Comparison of ENCODE assay signal across 19 cellular contexts in genomic region chr6:149397384-149397783, GRCh38. TPM values are rescaled to one million over a fixed set of nuclear protein-coding genes. Genes with fewer than 3 reads are reported as not detected.
DNase-seq lines count a peak whose midpoint lies in the region; ATAC-seq and TF ChIP-seq lines count a peak whose summit lies in the region.
"Had no signal": no experiment of that assay in that cellular context is flagged by ENCODE, and none has a peak within 500 bp of the region (broad histone marks: within the 10 kb centered on the region; RNA-seq: fewer than 3 reads in every experiment).

No MANE protein-coding gene starts in this region.

- no peak for ATAC-seq in activated T-cell treated with anti-CD3 and anti-CD28 coated beads, Interleukin-2, amount 50 U/mL, for 72 hours (replicated peaks in 1 of 2)
- ATAC-seq in activated T-cell treated with anti-CD3 and anti-CD28 coated beads, Interleukin-2, amount 50 U/mL, for 4 hours = no peak
- no peak for ATAC-seq in CD4-positive, alpha-beta T cell (ENCODE audit: poor library complexity)
- no peak for ATAC-seq in CD8-positive, alpha-beta T cell
- ATAC-seq: GM23338 had no signal

- H3K27me3 Mint-ChIP-seq in activated T-cell treated with anti-CD3 and anti-CD28 coated beads, Interleukin-2, amount 50 U/mL, for 72 hours (ENCODE audit: low read depth) = no peaks in the 10 kb centered on the region
- H3K27me3 Mint-ChIP-seq in activated T-cell treated with anti-CD3 and anti-CD28 coated beads, Interleukin-2, amount 50 U/mL, for 4 hours (ENCODE audit: low read depth) = no peaks in the 10 kb centered on the region
- no peaks in the 10 kb centered on the region for H3K27me3 Mint-ChIP-seq in CD4-positive, alpha-beta T cell
- H3K27me3 Mint-ChIP-seq in CD8-positive, alpha-beta T cell (ENCODE audit: low read depth) = no peaks in the 10 kb centered on the region
- H3K27me3 Mint-ChIP-seq in activated T-helper 1 cell treated with anti-CD3 and anti-CD28 coated beads, Interleukin-12 subunit alpha, Interleukin-12 subunit beta, Interleukin-2, Interleukin-4 antibody, amounts not matched to agents 30 ng/mL and 10 ng/mL and 1 ng/mL, durations not matched to agents 14 hours and 24 hours and 36 hours (ENCODE audit: insufficient read depth) = no peaks in the 10 kb centered on the region
- H3K27me3 Mint-ChIP-seq: CD4-positive, CD25-positive, alpha-beta regulatory T cell had no signal

- peaks cover 23% of the 10 kb centered on the region for H3K36me3 ChIP-seq in CD8-positive, alpha-beta T cell (ENCODE audit: insufficient read depth, low read length)
- H3K36me3 ChIP-seq in tibial artery = peaks cover 20 to 32% (median 24%) of the 10 kb centered on the region in 3 donors

- CTCF ChIA-PET in CD4-positive, alpha-beta T cell (lab: Charles Lee) = no interaction called here
- CTCF ChIA-PET in CD8-positive, alpha-beta T cell (lab: Charles Lee) = interaction anchor here (0.9 kb wide), 1 partner anchor 34 kb away, joined by 3 read pairs; no protein-coding TSS in a partner anchor

- no peak overlapping the region for H3K27ac ChIP-seq in CD4-positive, alpha-beta T cell (ENCODE audit: low read depth, low read length)
- H3K27ac ChIP-seq in CD8-positive, alpha-beta T cell (ENCODE audit: low read depth, low read length) = no peak overlapping the region
- H3K27ac ChIP-seq in tibial artery = no peak overlapping the region
- H3K27ac ChIP-seq: HL-60 had no signal

- no peaks in the 10 kb centered on the region for H3K27me3 ChIP-seq in CD4-positive, alpha-beta T cell (ENCODE audit: control insufficient read depth, insufficient read depth, low read length)
- H3K27me3 ChIP-seq in CD8-positive, alpha-beta T cell (ENCODE audit: insufficient read depth, low read length) = no peaks in the 10 kb centered on the region
- no peaks in the 10 kb centered on the region for H3K27me3 ChIP-seq in tibial artery
- H3K27me3 ChIP-seq: BE2C had no signal

- TF ChIP-seq CTCF in CD4-positive, alpha-beta T cell (IDR thresholded peaks at IDR 0.05) = no peak
- no peak for TF ChIP-seq CTCF in CD8-positive, alpha-beta T cell (IDR thresholded peaks at IDR 0.05)
- no peak for TF ChIP-seq CTCF in tibial artery (IDR thresholded peaks at IDR 0.05)

- intact Hi-C loops in CD4-positive, alpha-beta T cell (cut with DNase I, micrococcal nuclease) = loop anchor here in 1 of 2 experiments (2.0 kb wide), 1 partner anchor 53 kb away; no protein-coding TSS in a partner anchor
- intact Hi-C loops in CD8-positive, alpha-beta T cell (cut with DNase I, micrococcal nuclease) = loop anchor here in 1 of 2 experiments (2.0 kb wide), 1 partner anchor 17 kb away; no protein-coding TSS in a partner anchor
- intact Hi-C loops in activated T-helper 1 cell treated with anti-CD3 and anti-CD28 coated beads, Interleukin-12 subunit alpha, Interleukin-12 subunit beta, Interleukin-2, Interleukin-4 antibody, amounts not matched to agents 30 ng/mL and 10 ng/mL and 1 ng/mL, durations not matched to agents 14 hours and 24 hours and 36 hours (cut with micrococcal nuclease) = no loop called here
- intact Hi-C loops in tibial artery (cut with DNase I; ENCODE audit: low total_unique reads) = no loop called here

- H3K4me3 Mint-ChIP-seq in activated T-cell treated with anti-CD3 and anti-CD28 coated beads, Interleukin-2, amount 50 U/mL, for 72 hours = no peak overlapping the region
- no peak overlapping the region for H3K4me3 Mint-ChIP-seq in activated T-cell treated with anti-CD3 and anti-CD28 coated beads, Interleukin-2, amount 50 U/mL, for 4 hours
- H3K4me3 Mint-ChIP-seq in CD4-positive, alpha-beta T cell = no peak overlapping the region
- H3K4me3 Mint-ChIP-seq in CD8-positive, alpha-beta T cell = no peak overlapping the region
- no peak overlapping the region for H3K4me3 Mint-ChIP-seq in activated T-helper 1 cell treated with anti-CD3 and anti-CD28 coated beads, Interleukin-12 subunit alpha, Interleukin-12 subunit beta, Interleukin-2, Interleukin-4 antibody, amounts not matched to agents 30 ng/mL and 10 ng/mL and 1 ng/mL, durations not matched to agents 14 hours and 24 hours and 36 hours
- H3K4me3 Mint-ChIP-seq: GM23338 had no signal

- POLR2A ChIA-PET in CD4-positive, alpha-beta T cell (lab: Charles Lee) = interaction anchor here (0.6 to 1.1 kb wide), 2 partner anchors 31 to 134 kb away, joined by 3 to 4 read pairs; no protein-coding TSS in a partner anchor
- POLR2A ChIA-PET in CD8-positive, alpha-beta T cell (lab: Charles Lee) = interaction anchor here (0.5 to 1.6 kb wide), 5 partner anchors 31 to 1589 kb away, joined by 3 to 5 read pairs (median 3); no protein-coding TSS in a partner anchor

- H3K27ac Mint-ChIP-seq in activated T-cell treated with anti-CD3 and anti-CD28 coated beads, Interleukin-2, amount 50 U/mL, for 72 hours = peak overlapping the region; percentile 80
- peak overlapping the region; percentile 42 for H3K27ac Mint-ChIP-seq in CD4-positive, alpha-beta T cell
- H3K27ac Mint-ChIP-seq in CD8-positive, alpha-beta T cell = peak overlapping the region; percentile 27
- peak overlapping the region; percentile 44 for H3K27ac Mint-ChIP-seq in activated T-helper 1 cell treated with anti-CD3 and anti-CD28 coated beads, Interleukin-12 subunit alpha, Interleukin-12 subunit beta, Interleukin-2, Interleukin-4 antibody, amounts not matched to agents 30 ng/mL and 10 ng/mL and 1 ng/mL, durations not matched to agents 14 hours and 24 hours and 36 hours
- H3K27ac Mint-ChIP-seq: GM23338 had no signal

- no peak for DNase-seq in activated T-cell treated with anti-CD3 and anti-CD28 coated beads, Interleukin-2, amount 50 U/mL, for 72 hours
- no peak for DNase-seq in activated T-cell treated with anti-CD3 and anti-CD28 coated beads, Interleukin-2, amount 50 U/mL, for 4 hours
- DNase-seq in CD4-positive, alpha-beta T cell = no peak
- DNase-seq in CD8-positive, alpha-beta T cell = no peak
- no peak for DNase-seq in activated T-helper 1 cell treated with anti-CD3 and anti-CD28 coated beads, Interleukin-12 subunit alpha, Interleukin-12 subunit beta, Interleukin-2, Interleukin-4 antibody, amounts not matched to agents 30 ng/mL and 10 ng/mL and 1 ng/mL, durations not matched to agents 14 hours and 24 hours and 36 hours (ENCODE audit: low spot score)
- no peak for DNase-seq in tibial artery
- no peak for DNase-seq in germinal center (ENCODE audit: low spot score)
- DNase-seq in NCI-H82 treated with DMSO at 0.1 percent for 48 hours (lab: John Stamatoyannopoulos, UW; ENCODE audit: unreplicated experiment) = no peak
- DNase-seq: ACHN; BE2C; C1 segment of cervical spinal cord; CD4-positive, CD25-positive, alpha-beta regulatory T cell; DMS153; DMS79; GDM1; HCEC 1CT; IMR-90 had no signal

- H3K4me1 Mint-ChIP-seq in activated T-cell treated with anti-CD3 and anti-CD28 coated beads, Interleukin-2, amount 50 U/mL, for 72 hours (ENCODE audit: low read depth) = peaks cover 36% of the 10 kb centered on the region
- H3K4me1 Mint-ChIP-seq in activated T-cell treated with anti-CD3 and anti-CD28 coated beads, Interleukin-2, amount 50 U/mL, for 4 hours (ENCODE audit: low read depth) = peaks cover 42% of the 10 kb centered on the region
- H3K4me1 Mint-ChIP-seq in CD4-positive, alpha-beta T cell (ENCODE audit: low read depth) = peaks cover 47% of the 10 kb centered on the region
- H3K4me1 Mint-ChIP-seq in CD8-positive, alpha-beta T cell (ENCODE audit: low read depth) = peaks cover 37% of the 10 kb centered on the region
- peaks cover 76% of the 10 kb centered on the region for H3K4me1 Mint-ChIP-seq in activated T-helper 1 cell treated with anti-CD3 and anti-CD28 coated beads, Interleukin-12 subunit alpha, Interleukin-12 subunit beta, Interleukin-2, Interleukin-4 antibody, amounts not matched to agents 30 ng/mL and 10 ng/mL and 1 ng/mL, durations not matched to agents 14 hours and 24 hours and 36 hours (ENCODE audit: low read depth)

- H3K36me3 Mint-ChIP-seq in activated T-cell treated with anti-CD3 and anti-CD28 coated beads, Interleukin-2, amount 50 U/mL, for 72 hours (ENCODE audit: insufficient read depth in 2 of 2) = peaks cover 30 to 63% of the 10 kb centered on the region in 2 donors
- H3K36me3 Mint-ChIP-seq in activated T-cell treated with anti-CD3 and anti-CD28 coated beads, Interleukin-2, amount 50 U/mL, for 4 hours (ENCODE audit: insufficient read depth) = peaks cover 55% of the 10 kb centered on the region
- peaks cover 94% of the 10 kb centered on the region for H3K36me3 Mint-ChIP-seq in CD4-positive, alpha-beta T cell (ENCODE audit: low read depth)
- H3K36me3 Mint-ChIP-seq in CD8-positive, alpha-beta T cell = peaks cover 69% of the 10 kb centered on the region
- H3K36me3 Mint-ChIP-seq in activated T-helper 1 cell treated with anti-CD3 and anti-CD28 coated beads, Interleukin-12 subunit alpha, Interleukin-12 subunit beta, Interleukin-2, Interleukin-4 antibody, amounts not matched to agents 30 ng/mL and 10 ng/mL and 1 ng/mL, durations not matched to agents 14 hours and 24 hours and 36 hours (ENCODE audit: low read depth) = peaks cover 67% of the 10 kb centered on the region

- H3K9me3 ChIP-seq in CD4-positive, alpha-beta T cell (ENCODE audit: control insufficient read depth, low read length) = no peaks in the 10 kb centered on the region
- H3K9me3 ChIP-seq in CD8-positive, alpha-beta T cell (ENCODE audit: low read length) = no peaks in the 10 kb centered on the region
- H3K9me3 ChIP-seq in tibial artery = no peaks in the 10 kb centered on the region
- H3K9me3 ChIP-seq: BE2C had no signal

- peaks cover 9% of the 10 kb centered on the region for H3K4me1 ChIP-seq in CD8-positive, alpha-beta T cell (ENCODE audit: insufficient read depth, low read length)
- H3K4me1 ChIP-seq in tibial artery = no peaks in the 10 kb centered on the region

- H3K9me3 Mint-ChIP-seq in activated T-cell treated with anti-CD3 and anti-CD28 coated beads, Interleukin-2, amount 50 U/mL, for 72 hours = no peaks in the 10 kb centered on the region
- no peaks in the 10 kb centered on the region for H3K9me3 Mint-ChIP-seq in activated T-cell treated with anti-CD3 and anti-CD28 coated beads, Interleukin-2, amount 50 U/mL, for 4 hours
- no peaks in the 10 kb centered on the region for H3K9me3 Mint-ChIP-seq in CD4-positive, alpha-beta T cell
- no peaks in the 10 kb centered on the region for H3K9me3 Mint-ChIP-seq in CD8-positive, alpha-beta T cell
- H3K9me3 Mint-ChIP-seq in activated T-helper 1 cell treated with anti-CD3 and anti-CD28 coated beads, Interleukin-12 subunit alpha, Interleukin-12 subunit beta, Interleukin-2, Interleukin-4 antibody, amounts not matched to agents 30 ng/mL and 10 ng/mL and 1 ng/mL, durations not matched to agents 14 hours and 24 hours and 36 hours = no peaks in the 10 kb centered on the region
- H3K9me3 Mint-ChIP-seq: CD4-positive, CD25-positive, alpha-beta regulatory T cell; GM23338 had no signal

- no peak overlapping the region for H3K4me3 ChIP-seq in CD8-positive, alpha-beta T cell (ENCODE audit: low read depth, low read length)
- H3K4me3 ChIP-seq in tibial artery = no peak overlapping the region
- H3K4me3 ChIP-seq: GM23338 had no signal

RNA-seq across cellular contexts. Expression of gene SUMO4, which starts 2.7 kb away (rescaled TPM):
- 1 to 10 TPM; 5.4 to 7.2 TPM for total RNA-seq in activated T-cell treated with anti-CD3 and anti-CD28 coated beads, Interleukin-2, amount 50 U/mL, for 72 hours
- 1 to 10 TPM; 2.6 to 3.0 (median 2.7) TPM for total RNA-seq in activated T-cell treated with anti-CD3 and anti-CD28 coated beads, Interleukin-2, amount 50 U/mL, for 4 hours
- total RNA-seq in CD4-positive, alpha-beta T cell = 1 to 10 TPM; 8.6 to 8.7 TPM
- 1 to 10 TPM; 5.4 to 6.7 TPM for total RNA-seq in CD8-positive, alpha-beta T cell
- 11.6 and 12.0 TPM in 2 replicates for total RNA-seq in activated T-helper 1 cell treated with anti-CD3 and anti-CD28 coated beads, Interleukin-12 subunit alpha, Interleukin-12 subunit beta, Interleukin-2, Interleukin-4 antibody, amounts not matched to agents 30 ng/mL and 10 ng/mL and 1 ng/mL, durations not matched to agents 14 hours and 24 hours and 36 hours

Comparison
In these comparisons a context has a peak if more than half of its experiments do, and no peak if none do; other contexts are left out.
1. H3K27ac Mint-ChIP-seq: peak in every context shown above with its lines; median percentile 80 in activated T-cell treated with anti-CD3 and anti-CD28 coated beads, Interleukin-2, amount 50 U/mL, for 72 hours; 44 in activated T-helper 1 cell treated with anti-CD3 and anti-CD28 coated beads, Interleukin-12 subunit alpha, Interleukin-12 subunit beta, Interleukin-2, Interleukin-4 antibody, amounts not matched to agents 30 ng/mL and 10 ng/mL and 1 ng/mL, durations not matched to agents 14 hours and 24 hours and 36 hours; 42 in CD4-positive, alpha-beta T cell; 27 in CD8-positive, alpha-beta T cell.